29 cellular contexts compared by ENCODE assay signal in the genomic region with DNA sequence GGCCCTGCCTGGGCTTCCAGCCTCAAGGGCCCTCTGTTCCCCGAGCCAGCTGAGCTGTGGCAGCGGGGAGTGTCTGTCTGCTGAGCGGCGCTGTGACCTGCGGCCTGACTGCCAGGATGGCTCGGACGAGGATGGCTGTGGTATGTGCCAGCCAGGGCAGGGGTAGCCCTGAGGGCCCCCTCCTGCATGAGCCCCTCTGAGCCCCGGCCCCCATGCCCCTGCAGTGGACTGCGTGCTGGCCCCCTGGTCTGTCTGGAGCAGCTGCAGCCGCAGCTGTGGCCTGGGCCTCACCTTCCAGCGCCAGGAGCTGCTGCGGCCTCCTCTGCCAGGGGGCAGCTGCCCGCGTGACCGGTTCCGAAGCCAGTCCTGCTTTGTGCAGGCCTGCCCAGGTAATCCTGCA.
"Had no signal": no experiment of that assay in that cellular context is flagged by ENCODE, and none has a peak within 500 bp of the region (broad histone marks: within the 10 kb centered on the region; RNA-seq: fewer than 3 reads in every experiment).

No MANE protein-coding gene starts in this region.

- H3K36me3 ChIP-seq: stomach, suprapubic skin, thoracic aorta, thyroid gland, tibial artery, tibial nerve, transverse colon, upper lobe of left lung, upper lobe of right lung, uterus, vagina had no signal

- H3K4me3 Mint-ChIP-seq: stimulated activated effector memory CD8-positive, alpha-beta T cell treated with anti-CD3 and anti-CD28 coated beads, Interleukin-12 subunit alpha, Interleukin-12 subunit beta, amount 100 ng/mL, for 72 hours; stimulated activated memory B cell treated with anti-CD40 and anti-IgM and Interleukin-4, amounts not matched to agents 10 μg/mL and 1 μg/mL and 100 μg/mL, for 72 hours; stimulated activated naive B cell treated with anti-CD40 and anti-IgM and Interleukin-4, amounts not matched to agents 10 μg/mL and 1 μg/mL and 100 μg/mL, for 72 hours; stimulated activated naive CD8-positive, alpha-beta T cell treated with anti-CD3 and anti-CD28 coated beads, Interleukin-15, amount 100 ng/mL, for 72 hours; stimulated activated naive CD8-positive, alpha-beta T cell treated with anti-CD3 and anti-CD28 coated beads, Interleukin-15, Interleukin-2, amounts not matched to agents 100 ng/mL and 50 ng/mL, for 24 hours; type B pancreatic cell had no signal

- H3K27ac ChIP-seq: stomach, suprapubic skin, testis, thoracic aorta, thyroid gland, tibial artery, tibial nerve, transverse colon, upper lobe of left lung, upper lobe of right lung, uterus, vagina had no signal

- H3K4me1 Mint-ChIP-seq: stimulated activated effector memory CD8-positive, alpha-beta T cell treated with anti-CD3 and anti-CD28 coated beads, Interleukin-12 subunit alpha, Interleukin-12 subunit beta, amount 100 ng/mL, for 72 hours; stimulated activated naive B cell treated with anti-CD40 and anti-IgM and Interleukin-4, amounts not matched to agents 10 μg/mL and 1 μg/mL and 100 μg/mL, for 72 hours had no signal

- H3K36me3 Mint-ChIP-seq: stimulated activated effector memory CD8-positive, alpha-beta T cell treated with anti-CD3 and anti-CD28 coated beads, Interleukin-12 subunit alpha, Interleukin-12 subunit beta, amount 100 ng/mL, for 72 hours; stimulated activated memory B cell treated with anti-CD40 and anti-IgM and Interleukin-4, amounts not matched to agents 10 μg/mL and 1 μg/mL and 100 μg/mL, for 72 hours; stimulated activated naive B cell treated with anti-CD40 and anti-IgM and Interleukin-4, amounts not matched to agents 10 μg/mL and 1 μg/mL and 100 μg/mL, for 72 hours; type B pancreatic cell had no signal

- H3K9me3 Mint-ChIP-seq: stimulated activated effector memory CD8-positive, alpha-beta T cell treated with anti-CD3 and anti-CD28 coated beads, Interleukin-12 subunit alpha, Interleukin-12 subunit beta, amount 100 ng/mL, for 72 hours; stimulated activated memory B cell treated with anti-CD40 and anti-IgM and Interleukin-4, amounts not matched to agents 10 μg/mL and 1 μg/mL and 100 μg/mL, for 72 hours; stimulated activated naive B cell treated with anti-CD40 and anti-IgM and Interleukin-4, amounts not matched to agents 10 μg/mL and 1 μg/mL and 100 μg/mL, for 72 hours; stimulated activated naive CD8-positive, alpha-beta T cell treated with anti-CD3 and anti-CD28 coated beads, Interleukin-15, amount 100 ng/mL, for 72 hours; stimulated activated naive CD8-positive, alpha-beta T cell treated with anti-CD3 and anti-CD28 coated beads, Interleukin-15, Interleukin-2, amounts not matched to agents 100 ng/mL and 50 ng/mL, for 24 hours; type B pancreatic cell had no signal

- FAIRE-seq: urothelium cell line had no signal

- H3K4me1 ChIP-seq: stomach, suprapubic skin, testis, tibial artery, tibial nerve, transverse colon, upper lobe of left lung, upper lobe of right lung, uterus, vagina had no signal

- H3K27ac Mint-ChIP-seq: stimulated activated effector memory CD8-positive, alpha-beta T cell treated with anti-CD3 and anti-CD28 coated beads, Interleukin-12 subunit alpha, Interleukin-12 subunit beta, amount 100 ng/mL, for 72 hours; stimulated activated memory B cell treated with anti-CD40 and anti-IgM and Interleukin-4, amounts not matched to agents 10 μg/mL and 1 μg/mL and 100 μg/mL, for 72 hours; stimulated activated naive B cell treated with anti-CD40 and anti-IgM and Interleukin-4, amounts not matched to agents 10 μg/mL and 1 μg/mL and 100 μg/mL, for 72 hours; stimulated activated naive CD8-positive, alpha-beta T cell treated with anti-CD3 and anti-CD28 coated beads, Interleukin-15, amount 100 ng/mL, for 72 hours; stimulated activated naive CD8-positive, alpha-beta T cell treated with anti-CD3 and anti-CD28 coated beads, Interleukin-15, Interleukin-2, amounts not matched to agents 100 ng/mL and 50 ng/mL, for 24 hours; type B pancreatic cell had no signal

- H3K9me3 ChIP-seq: stomach, suprapubic skin, testis, thoracic aorta, thyroid gland, tibial artery, tibial nerve, transverse colon, upper lobe of left lung, upper lobe of right lung, uterus, vagina had no signal

- H3K27me3 ChIP-seq: testis, thyroid gland, tibial nerve, transverse colon, upper lobe of left lung, upper lobe of right lung, uterus, vagina had no signal

- DNase-seq: stimulated activated CD4-positive, alpha-beta T cell treated with anti-CD3 and anti-CD28 coated beads, Interleukin-2, amount 100 ng/mL, for 48 hours; stimulated activated CD4-positive, alpha-beta T cell treated with anti-CD3 and anti-CD28 coated beads, Interleukin-4, amount 100 ng/mL, for 1 hour; stimulated activated CD4-positive, alpha-beta T cell treated with anti-CD3 and anti-CD28 coated beads, Interleukin-4, amount 100 ng/mL, for 24 hours; stimulated activated CD4-positive, alpha-beta T cell treated with anti-CD3 and anti-CD28 coated beads, Interleukin-4, amount 100 ng/mL, for 4 hours; stimulated activated CD8-positive, alpha-beta memory T cell treated with anti-CD3 and anti-CD28 coated beads, Interleukin-4, amount 100 ng/mL, for 48 hours; stimulated activated naive B cell treated with anti-CD40 and anti-IgM and Interleukin-4, amounts not matched to agents 10 μg/mL and 1 μg/mL and 100 μg/mL, for 72 hours; stimulated activated naive CD4-positive, alpha-beta T cell; stimulated activated naive CD4-positive, alpha-beta T cell treated with Interleukin-2 at 50 U/mL for 16 hours; stimulated activated naive CD8-positive, alpha-beta T cell treated with anti-CD3 and anti-CD28 coated beads, Interleukin-15, amount 100 ng/mL, for 72 hours; stimulated activated naive CD8-positive, alpha-beta T cell treated with anti-CD3 and anti-CD28 coated beads, Interleukin-15, Interleukin-2, amounts not matched to agents 100 U/mL and 50 U/mL, for 24 hours; stomach; substantia nigra; testis; thyroid gland; tibial artery; transverse colon; trophoblast cell; upper lobe of right lung; uterus had no signal

- H3K27me3 Mint-ChIP-seq: stimulated activated naive CD8-positive, alpha-beta T cell treated with anti-CD3 and anti-CD28 coated beads, Interleukin-15, Interleukin-2, amounts not matched to agents 100 ng/mL and 50 ng/mL, for 24 hours; type B pancreatic cell had no signal

- ATAC-seq: stimulated activated effector memory CD8-positive, alpha-beta T cell treated with anti-CD3 and anti-CD28 coated beads, Interleukin-12 subunit alpha, Interleukin-12 subunit beta, amount 100 ng/mL, for 72 hours; stimulated activated memory B cell treated with anti-CD40 and anti-IgM and Interleukin-4, amounts not matched to agents 10 μg/mL and 1 μg/mL and 100 μg/mL, for 72 hours; stimulated activated naive B cell treated with anti-CD40 and anti-IgM and Interleukin-4, amounts not matched to agents 10 μg/mL and 1 μg/mL and 100 μg/mL, for 72 hours; stimulated activated naive CD8-positive, alpha-beta T cell treated with anti-CD3 and anti-CD28 coated beads, Interleukin-15, amount 100 ng/mL, for 72 hours; stimulated activated naive CD8-positive, alpha-beta T cell treated with anti-CD3 and anti-CD28 coated beads, Interleukin-15, Interleukin-2, amounts not matched to agents 100 U/mL and 50 U/mL, for 24 hours; upper lobe of right lung had no signal

- H3K4me3 ChIP-seq: stomach, suprapubic skin, testis, thoracic aorta, thyroid gland, tibial artery, tibial nerve, transverse colon, upper lobe of left lung, upper lobe of right lung, uterus, vagina had no signal
